ENCODE assay signal across 36 cellular contexts in genomic region chr6:41358503-41358902, GRCh38. TPM values are rescaled to one million over a fixed set of nuclear protein-coding genes. Genes with fewer than 3 reads are reported as not detected.
"Had no signal": no experiment of that assay in that cellular context is flagged by ENCODE, and none has a peak within 500 bp of the region (broad histone marks: within the 10 kb centered on the region; RNA-seq: fewer than 3 reads in every experiment).

No MANE protein-coding gene starts in this region.

- H3K4me3 ChIP-seq: ovary, psoas muscle, right lobe of liver, skin epidermis, smooth muscle cell, spleen, stomach, thoracic aorta, thyroid gland, tibial nerve, upper lobe of right lung, uterus had no signal

- H3K27ac ChIP-seq: neutrophil, ovary, parathyroid adenoma, psoas muscle, right lobe of liver, skin epidermis, spleen, stomach, thoracic aorta, thyroid gland, tibial nerve, upper lobe of right lung, uterus had no signal

- ATAC-seq: naive thymus-derived CD8-positive, alpha-beta T cell; natural killer cell treated with Interleukin-12 subunit alpha and Interleukin-12 subunit beta and Interleukin-15 and Interleukin-18, amount 100 ng/mL, for 72 hours; psoas muscle; right cardiac atrium; right lobe of liver; stimulated activated effector memory CD8-positive, alpha-beta T cell treated with anti-CD3 and anti-CD28 coated beads, Interleukin-12 subunit alpha, Interleukin-12 subunit beta, amount 100 ng/mL, for 72 hours; stimulated activated naive B cell treated with anti-CD40 and anti-IgM and Interleukin-4, amounts not matched to agents 10 μg/mL and 1 μg/mL and 100 μg/mL, for 72 hours; upper lobe of right lung had no signal

- H3K4me1 ChIP-seq: parathyroid adenoma, psoas muscle, right lobe of liver, spleen, stomach, thyroid gland, tibial nerve, upper lobe of right lung, uterus had no signal

- H3K27me3 ChIP-seq: ovary, right lobe of liver, thyroid gland had no signal

- H3K36me3 ChIP-seq: neutrophil, ovary, right lobe of liver, spleen, stomach, thoracic aorta, thyroid gland, tibial nerve, upper lobe of right lung, uterus had no signal

- DNase-seq: naive B cell; naive thymus-derived CD8-positive, alpha-beta T cell; nephron progenitor cell; nucleus accumbens; ovary; posterior cingulate gyrus; psoas muscle; right cardiac atrium; right lobe of liver; spleen; stimulated activated CD4-positive, alpha-beta T cell treated with anti-CD3 and anti-CD28 coated beads, Interleukin-12 subunit alpha, Interleukin-12 subunit beta, amount 100 ng/mL, for 4 hours; stimulated activated CD4-positive, alpha-beta T cell treated with anti-CD3 and anti-CD28 coated beads, Interleukin-1b, Interleukin-23, amount 100 ng/mL, for 48 hours; stimulated activated CD4-positive, alpha-beta T cell treated with anti-CD3 and anti-CD28 coated beads, Interleukin-2, amount 100 ng/mL, for 48 hours; stimulated activated CD4-positive, alpha-beta T cell treated with anti-CD3 and anti-CD28 coated beads, Interleukin-4, amount 100 ng/mL, for 24 hours; stimulated activated naive B cell treated with anti-CD40 and anti-IgM and Interleukin-4, amounts not matched to agents 10 μg/mL and 1 μg/mL and 100 μg/mL, for 72 hours; stimulated activated naive CD4-positive, alpha-beta T cell treated with Interleukin-2 at 50 U/mL for 16 hours; stomach; thyroid gland; trophoblast cell; upper lobe of right lung; uterus had no signal

- H3K9me3 ChIP-seq: neutrophil, ovary, psoas muscle, right lobe of liver, thyroid gland, upper lobe of right lung had no signal

RNA-seq across cellular contexts. Expression of gene NCR2, which starts 23.1 kb away (rescaled TPM):
- total RNA-seq: naive thymus-derived CD8-positive, alpha-beta T cell; neural crest cell; omental fat pad; ovary; progenitor cell of endocrine pancreas; psoas muscle; renal cortical epithelial cell; right cardiac atrium; right lobe of liver; smooth muscle cell; spleen; stomach; subcutaneous adipose tissue; temporal lobe; thoracic aorta; thyroid gland; tibial nerve; upper lobe of right lung; urinary bladder; uterus had no signal
- polyA plus RNA-seq: naive thymus-derived CD8-positive, alpha-beta T cell; ovary; psoas muscle; right cardiac atrium; smooth muscle cell; spleen; stomach; urinary bladder had no signal
